8 cellular contexts compared by ENCODE assay signal in genomic region chr14:64501326-64502171, GRCh38. TPM values are rescaled to one million over a fixed set of nuclear protein-coding genes. Genes with fewer than 3 reads are reported as not detected.
DNase-seq lines count a peak whose midpoint lies in the region; TF ChIP-seq lines count a peak whose summit lies in the region.

No MANE protein-coding gene starts in this region.

- no peak for TF ChIP-seq POLR2A in lower leg skin (IDR thresholded peaks at IDR 0.05)
- no peak for TF ChIP-seq POLR2A in tibial nerve (IDR thresholded peaks at IDR 0.05)
- no peak for TF ChIP-seq POLR2A in erythroblast (IDR thresholded peaks at IDR 0.05; ENCODE audit: low read length)

- H3K4me1 ChIP-seq in OCI-LY7 (ENCODE audit: insufficient read depth, low read length, poor library complexity, severe bottlenecking), result peaks cover 42% of the 10 kb centered on the region
- H3K4me1 ChIP-seq in tibial nerve, result peaks cover 0 to 50% (median 34%) of the 10 kb centered on the region in 4 donors

- H3K4me3 ChIP-seq in OCI-LY7 (ENCODE audit: low read depth, low read length, poor library complexity, severe bottlenecking) (peak overlapping the region; percentile 87), cardiac fibroblast (replicated peaks in 1 of 2; ENCODE audit: low read depth in 2 of 2, low read length in 2 of 2) (peak overlapping the region in 1 of 2 donors; percentile 4), lower leg skin (ENCODE audit: low read depth, poor library complexity, severe bottlenecking) (no peak overlapping the region), tibial nerve (peak overlapping the region in 3 of 4 donors; percentile 64 to 99 (median 93))

- H3K36me3 ChIP-seq in OCI-LY7 (ENCODE audit: insufficient read depth, low read length), result peaks cover 32% of the 10 kb centered on the region
- no peaks in the 10 kb centered on the region for H3K36me3 ChIP-seq in tibial nerve

- H3K27me3 ChIP-seq in tibial nerve, result no peaks in the 10 kb centered on the region

- peak; percentile 16 for DNase-seq in NK-92 treated with Interleukin-12 subunit alpha and Interleukin-12 subunit beta, amount 100 ng/mL, for 24 hours (lab: John Stamatoyannopoulos, UW)
- no peak for DNase-seq in NK-92 (lab: John Stamatoyannopoulos, UW; ENCODE audit: unreplicated experiment)
- peak; percentile 28 for DNase-seq in OCI-LY7 (ENCODE audit: low spot score)
- DNase-seq in cardiac fibroblast (ENCODE audit: low read depth in 2 of 2), result peak; percentile 70 to 87
- DNase-seq in lower leg skin (ENCODE audit: low spot score in 2 of 2), result peak; percentile 52 to 91
- peak; percentile 24 to 70 for DNase-seq in tibial nerve (ENCODE audit: low spot score in 2 of 2)
- DNase-seq in posterior vena cava (ENCODE audit: low spot score), result no peak
- no peak for DNase-seq in erythroblast (lab: John Stamatoyannopoulos, UW)

- no TSS peak for BruUV-seq in OCI-LY7 (replicated peaks; lab: Mats Ljungman, UMichigan)

- H3K4me2 ChIP-seq in OCI-LY7 (ENCODE audit: low read length), result peak overlapping the region; percentile 99

- intact Hi-C loops in OCI-LY7 (cut with micrococcal nuclease; ENCODE audit: unreplicated experiment), result loop anchor here (2.0 to 10.0 kb wide), 4 partner anchors 113 to 777 kb away; partner anchors contain the start of genes MTHFD1, SGPP1 and SYNE2
- intact Hi-C loops in lower leg skin (cut with DNase I; ENCODE audit: low total_unique reads), result no loop called here
- intact Hi-C loops in posterior vena cava (cut with DNase I), result no loop called here

- H3K9me2 ChIP-seq in OCI-LY7 (ENCODE audit: insufficient read depth, low read length), result no peaks in the 10 kb centered on the region

- H3K9me3 ChIP-seq in OCI-LY7 (ENCODE audit: low read length), result no peaks in the 10 kb centered on the region
- H3K9me3 ChIP-seq in tibial nerve, result no peaks in the 10 kb centered on the region

- CTCF ChIA-PET in OCI-LY7 (lab: Charles Lee; ENCODE audit: unreplicated experiment), result interaction anchor here (0.9 kb wide), 1 partner anchor 114 kb away, joined by 3 read pairs; no protein-coding TSS in a partner anchor

- peaks cover 77% of the 10 kb centered on the region for H3K79me2 ChIP-seq in OCI-LY7 (ENCODE audit: insufficient read depth, low read depth, low read length)

- peak in 1 of 2 donors; percentile 61 for TF ChIP-seq EP300 in tibial nerve (IDR thresholded peaks at IDR 0.05)

- peaks cover 24% of the 10 kb centered on the region for H4K20me1 ChIP-seq in OCI-LY7 (ENCODE audit: insufficient read depth, low read length)

- peak overlapping the region; percentile 96 for H3K27ac ChIP-seq in OCI-LY7 (ENCODE audit: low read depth, low read length, poor library complexity, severe bottlenecking)
- H3K27ac ChIP-seq in tibial nerve, result peak overlapping the region; percentile 96 to 100 (median 100)

- H2AFZ ChIP-seq in OCI-LY7 (ENCODE audit: low read length), result peak overlapping the region; percentile 6; the same call in 1 of the 2 replicates

- 19 to 24% methylated on average over 8 of the region's 8 CpGs for WGBS in lower leg skin, 2 donors
- 42 to 47% methylated on average over 8 of the region's 8 CpGs for WGBS in tibial nerve, 2 donors

- TF ChIP-seq CTCF in OCI-LY7 (conservative IDR thresholded peaks at IDR 0.05; ENCODE audit: low read length) (no peak), cardiac fibroblast (IDR thresholded peaks at IDR 0.05; ENCODE audit: low read depth, low read length) (peak; percentile 22), lower leg skin (IDR thresholded peaks at IDR 0.05) (no peak), tibial nerve (IDR thresholded peaks at IDR 0.05) (no peak)

- POLR2A ChIA-PET in OCI-LY7 (lab: Charles Lee), result interaction anchor here (0.5 to 3.1 kb wide), 10 partner anchors 11 to 782 kb away, joined by 3 to 13 read pairs (median 4); partner anchors contain the start of gene MTHFD1

RNA-seq across cellular contexts. Expression of gene ZBTB25, which starts 2.1 kb away (rescaled TPM):
- 16.1 and 18.4 TPM in 2 replicates for total RNA-seq in OCI-LY7 (2014; rRNA removed; shearing (Covaris generic))
- total RNA-seq in OCI-LY7 (2022), result 35.4 and 37.1 TPM in 2 replicates
- 10 to 100 TPM in 2 of 4 donors, 1 to 10 TPM in 2; 7.8 to 15.1 (median 9.1) TPM for total RNA-seq in lower leg skin
- 10 to 100 TPM; 14.9 to 26.4 (median 16.6) TPM for total RNA-seq in tibial nerve
- total RNA-seq in posterior vena cava, result 10 to 100 TPM; 13.3 to 14.1 TPM

RNA-seq across cellular contexts. Expression of gene ZBTB1, which starts 3.0 kb away (rescaled TPM):
- total RNA-seq in OCI-LY7 (2014; rRNA removed; shearing (Covaris generic)), result 34.1 and 41.2 TPM in 2 replicates
- total RNA-seq in OCI-LY7 (2022), result 47.5 and 49.5 TPM in 2 replicates
- total RNA-seq in lower leg skin, result 10 to 100 TPM; 35.2 to 50.4 (median 39.4) TPM
- total RNA-seq in tibial nerve, result 10 to 100 TPM; 46.5 to 66.9 (median 55.9) TPM
- 10 to 100 TPM; 34.7 to 34.8 TPM for total RNA-seq in posterior vena cava

RNA-seq across cellular contexts. Expression of gene AKAP5, which starts 36.2 kb away (rescaled TPM):
- 0.31 and 0.92 TPM in 2 replicates for total RNA-seq in OCI-LY7 (2014; rRNA removed; shearing (Covaris generic))
- total RNA-seq in OCI-LY7 (2022), result 0.57 TPM in 2 replicates
- total RNA-seq in lower leg skin, result under 1 TPM in 3 of 4 donors, not detected in 1; 0.17 to 0.29 (median 0.21) TPM
- total RNA-seq in tibial nerve, result under 1 TPM; 0.22 to 0.90 (median 0.50) TPM
- total RNA-seq in posterior vena cava, result 1 to 10 TPM; 2.4 to 3.1 TPM

RNA-seq across cellular contexts. Expression of gene HSPA2, which starts 39.0 kb away (rescaled TPM):
- total RNA-seq in OCI-LY7 (2014; rRNA removed; shearing (Covaris generic)), result 0.54 and 0.57 TPM in 2 replicates
- 0.33 and 0.36 TPM in 2 replicates for total RNA-seq in OCI-LY7 (2022)
- 100 to 1,000 TPM; 103 to 165 (median 138) TPM for total RNA-seq in lower leg skin
- total RNA-seq in tibial nerve, result 100 to 1,000 TPM in 2 of 4 donors, 10 to 100 TPM in 2; 79.3 to 111 (median 98.9) TPM
- total RNA-seq in posterior vena cava, result 10 to 100 TPM; 32.7 to 49.0 TPM

RNA-seq across cellular contexts. Expression of gene PPP1R36, which starts 48.2 kb away (rescaled TPM):
- 1.2 TPM in 1 of 2 replicates, not detected in the other for total RNA-seq in OCI-LY7 (2014; rRNA removed; shearing (Covaris generic))
- total RNA-seq in OCI-LY7 (2022) (not detected in 2 replicates), lower leg skin (1 to 10 TPM in 2 of 4 donors, under 1 TPM in 2; 0.84 to 2.0 (median 1.3) TPM), tibial nerve (1 to 10 TPM in 3 of 4 donors, under 1 TPM in 1; 0.59 to 7.6 (median 4.4) TPM), posterior vena cava (under 1 TPM; 0.62 to 0.65 TPM)

Comparison
In these comparisons a context has a peak if more than half of its experiments do, and no peak if none do; other contexts are left out.
1. DNase-seq: peak in NK-92 treated with Interleukin-12 subunit alpha and Interleukin-12 subunit beta, amount 100 ng/mL, for 24 hours (single experiment), OCI-LY7 (single experiment), cardiac fibroblast (2 of 2), lower leg skin (2 of 2) and tibial nerve (2 of 2); none in NK-92 (single experiment), posterior vena cava (single experiment) and erythroblast (0 of 2).